1 cellular context compared by ENCODE assay signal in genomic region chr10:93915603-93916002, GRCh38.
TF ChIP-seq lines count a peak whose summit lies in the region.

No MANE protein-coding gene starts in this region.

TF ChIP-seq in GM23338, 12 proteins besides CTCF, POLR2A, EP300 and RAD21 (continued from another document):
- TF ChIP-seq, protein P1, sequence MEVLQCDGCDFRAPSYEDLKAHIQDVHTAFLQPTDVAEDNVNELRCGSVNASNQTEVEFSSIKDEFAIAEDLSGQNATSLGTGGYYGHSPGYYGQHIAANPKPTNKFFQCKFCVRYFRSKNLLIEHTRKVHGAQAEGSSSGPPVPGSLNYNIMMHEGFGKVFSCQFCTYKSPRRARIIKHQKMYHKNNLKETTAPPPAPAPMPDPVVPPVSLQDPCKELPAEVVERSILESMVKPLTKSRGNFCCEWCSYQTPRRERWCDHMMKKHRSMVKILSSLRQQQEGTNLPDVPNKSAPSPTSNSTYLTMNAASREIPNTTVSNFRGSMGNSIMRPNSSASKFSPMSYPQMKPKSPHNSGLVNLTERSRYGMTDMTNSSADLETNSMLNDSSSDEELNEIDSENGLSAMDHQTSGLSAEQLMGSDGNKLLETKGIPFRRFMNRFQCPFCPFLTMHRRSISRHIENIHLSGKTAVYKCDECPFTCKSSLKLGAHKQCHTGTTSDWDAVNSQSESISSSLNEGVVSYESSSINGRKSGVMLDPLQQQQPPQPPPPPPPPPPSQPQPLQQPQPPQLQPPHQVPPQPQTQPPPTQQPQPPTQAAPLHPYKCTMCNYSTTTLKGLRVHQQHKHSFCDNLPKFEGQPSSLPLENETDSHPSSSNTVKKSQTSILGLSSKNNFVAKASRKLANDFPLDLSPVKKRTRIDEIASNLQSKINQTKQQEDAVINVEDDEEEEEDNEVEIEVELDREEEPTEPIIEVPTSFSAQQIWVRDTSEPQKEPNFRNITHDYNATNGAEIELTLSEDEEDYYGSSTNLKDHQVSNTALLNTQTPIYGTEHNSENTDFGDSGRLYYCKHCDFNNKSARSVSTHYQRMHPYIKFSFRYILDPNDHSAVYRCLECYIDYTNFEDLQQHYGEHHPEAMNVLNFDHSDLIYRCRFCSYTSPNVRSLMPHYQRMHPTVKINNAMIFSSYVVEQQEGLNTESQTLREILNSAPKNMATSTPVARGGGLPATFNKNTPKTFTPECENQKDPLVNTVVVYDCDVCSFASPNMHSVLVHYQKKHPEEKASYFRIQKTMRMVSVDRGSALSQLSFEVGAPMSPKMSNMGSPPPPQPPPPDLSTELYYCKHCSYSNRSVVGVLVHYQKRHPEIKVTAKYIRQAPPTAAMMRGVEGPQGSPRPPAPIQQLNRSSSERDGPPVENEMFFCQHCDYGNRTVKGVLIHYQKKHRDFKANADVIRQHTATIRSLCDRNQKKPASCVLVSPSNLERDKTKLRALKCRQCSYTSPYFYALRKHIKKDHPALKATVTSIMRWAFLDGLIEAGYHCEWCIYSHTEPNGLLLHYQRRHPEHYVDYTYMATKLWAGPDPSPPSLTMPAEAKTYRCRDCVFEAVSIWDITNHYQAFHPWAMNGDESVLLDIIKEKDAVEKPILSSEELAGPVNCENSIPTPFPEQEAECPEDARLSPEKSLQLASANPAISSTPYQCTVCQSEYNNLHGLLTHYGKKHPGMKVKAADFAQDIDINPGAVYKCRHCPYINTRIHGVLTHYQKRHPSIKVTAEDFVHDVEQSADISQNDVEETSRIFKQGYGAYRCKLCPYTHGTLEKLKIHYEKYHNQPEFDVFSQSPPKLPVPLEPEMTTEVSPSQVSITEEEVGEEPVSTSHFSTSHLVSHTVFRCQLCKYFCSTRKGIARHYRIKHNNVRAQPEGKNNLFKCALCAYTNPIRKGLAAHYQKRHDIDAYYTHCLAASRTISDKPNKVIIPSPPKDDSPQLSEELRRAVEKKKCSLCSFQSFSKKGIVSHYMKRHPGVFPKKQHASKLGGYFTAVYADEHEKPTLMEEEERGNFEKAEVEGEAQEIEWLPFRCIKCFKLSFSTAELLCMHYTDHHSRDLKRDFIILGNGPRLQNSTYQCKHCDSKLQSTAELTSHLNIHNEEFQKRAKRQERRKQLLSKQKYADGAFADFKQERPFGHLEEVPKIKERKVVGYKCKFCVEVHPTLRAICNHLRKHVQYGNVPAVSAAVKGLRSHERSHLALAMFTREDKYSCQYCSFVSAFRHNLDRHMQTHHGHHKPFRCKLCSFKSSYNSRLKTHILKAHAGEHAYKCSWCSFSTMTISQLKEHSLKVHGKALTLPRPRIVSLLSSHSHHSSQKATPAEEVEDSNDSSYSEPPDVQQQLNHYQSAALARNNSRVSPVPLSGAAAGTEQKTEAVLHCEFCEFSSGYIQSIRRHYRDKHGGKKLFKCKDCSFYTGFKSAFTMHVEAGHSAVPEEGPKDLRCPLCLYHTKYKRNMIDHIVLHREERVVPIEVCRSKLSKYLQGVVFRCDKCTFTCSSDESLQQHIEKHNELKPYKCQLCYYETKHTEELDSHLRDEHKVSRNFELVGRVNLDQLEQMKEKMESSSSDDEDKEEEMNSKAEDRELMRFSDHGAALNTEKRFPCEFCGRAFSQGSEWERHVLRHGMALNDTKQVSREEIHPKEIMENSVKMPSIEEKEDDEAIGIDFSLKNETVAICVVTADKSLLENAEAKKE (CRISPR knock-in tag; IDR thresholded peaks at IDR 0.05) = no peak
- TF ChIP-seq CREB1 (CRISPR knock-in tag; IDR thresholded peaks at IDR 0.05; ENCODE audit: low read depth) = no peak
- no peak for TF ChIP-seq STAT1 (IDR thresholded peaks at IDR 0.05; ENCODE audit: unreplicated experiment)
- TF ChIP-seq EZH2phosphoT487 (IDR thresholded peaks at IDR 0.05; ENCODE audit: unreplicated experiment) = no peak
- TF ChIP-seq EZH2 (IDR thresholded peaks at IDR 0.05; ENCODE audit: low read depth, unreplicated experiment) = no peak
- no peak for TF ChIP-seq ZNF114 (CRISPR knock-in tag; IDR thresholded peaks at IDR 0.05)
- no peak for TF ChIP-seq NANOG (IDR thresholded peaks at IDR 0.05; ENCODE audit: borderline replicate concordance)
- TF ChIP-seq JUNB (IDR thresholded peaks at IDR 0.05; ENCODE audit: unreplicated experiment) = no peak
